ENCODE assay signal across 1 cellular context in the genomic region with DNA sequence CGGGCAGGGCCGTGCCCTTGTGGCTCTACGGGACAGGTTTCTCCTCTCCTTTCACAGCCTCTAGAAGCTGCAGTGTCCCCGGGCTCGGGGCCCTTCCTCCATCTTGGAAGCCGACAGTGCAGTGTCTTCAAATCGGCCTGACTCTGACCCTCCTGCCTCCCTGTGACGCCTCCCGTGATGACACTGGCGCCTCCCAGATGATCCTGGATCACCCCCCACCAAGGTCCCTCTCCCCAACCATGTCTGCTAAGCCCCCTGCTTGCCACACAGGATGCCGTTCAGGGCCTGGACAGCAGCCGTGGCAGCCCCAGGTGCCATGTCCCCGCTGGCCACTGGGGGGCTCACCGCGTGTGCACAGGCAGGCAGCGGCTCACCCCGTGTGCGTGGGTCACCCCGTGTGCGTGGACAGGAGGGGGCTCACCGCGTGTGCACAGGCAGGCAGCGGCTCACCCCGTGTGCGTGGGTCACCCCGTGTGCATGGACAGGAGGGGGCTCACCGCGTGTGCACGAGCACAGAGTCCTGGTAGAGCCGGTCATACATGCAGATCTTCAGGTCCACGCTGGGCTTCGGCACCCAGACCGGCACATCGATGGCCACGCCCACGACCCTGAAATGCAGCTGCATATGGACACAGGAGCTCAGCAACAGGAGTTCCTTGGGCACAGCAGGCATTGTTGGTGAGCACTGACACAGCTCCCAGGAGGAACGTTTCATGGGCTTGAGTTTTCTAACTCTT.
A peak's percentile ranks its signal among the peaks of the same experiment; 100 is the strongest.
TF ChIP-seq lines count a peak whose summit lies in the region.

No MANE protein-coding gene starts in this region.

TF ChIP-seq in SK-N-SH, 30 proteins besides CTCF, POLR2A, EP300 and RAD21 (continued from another document):
- TF ChIP-seq, protein P1, sequence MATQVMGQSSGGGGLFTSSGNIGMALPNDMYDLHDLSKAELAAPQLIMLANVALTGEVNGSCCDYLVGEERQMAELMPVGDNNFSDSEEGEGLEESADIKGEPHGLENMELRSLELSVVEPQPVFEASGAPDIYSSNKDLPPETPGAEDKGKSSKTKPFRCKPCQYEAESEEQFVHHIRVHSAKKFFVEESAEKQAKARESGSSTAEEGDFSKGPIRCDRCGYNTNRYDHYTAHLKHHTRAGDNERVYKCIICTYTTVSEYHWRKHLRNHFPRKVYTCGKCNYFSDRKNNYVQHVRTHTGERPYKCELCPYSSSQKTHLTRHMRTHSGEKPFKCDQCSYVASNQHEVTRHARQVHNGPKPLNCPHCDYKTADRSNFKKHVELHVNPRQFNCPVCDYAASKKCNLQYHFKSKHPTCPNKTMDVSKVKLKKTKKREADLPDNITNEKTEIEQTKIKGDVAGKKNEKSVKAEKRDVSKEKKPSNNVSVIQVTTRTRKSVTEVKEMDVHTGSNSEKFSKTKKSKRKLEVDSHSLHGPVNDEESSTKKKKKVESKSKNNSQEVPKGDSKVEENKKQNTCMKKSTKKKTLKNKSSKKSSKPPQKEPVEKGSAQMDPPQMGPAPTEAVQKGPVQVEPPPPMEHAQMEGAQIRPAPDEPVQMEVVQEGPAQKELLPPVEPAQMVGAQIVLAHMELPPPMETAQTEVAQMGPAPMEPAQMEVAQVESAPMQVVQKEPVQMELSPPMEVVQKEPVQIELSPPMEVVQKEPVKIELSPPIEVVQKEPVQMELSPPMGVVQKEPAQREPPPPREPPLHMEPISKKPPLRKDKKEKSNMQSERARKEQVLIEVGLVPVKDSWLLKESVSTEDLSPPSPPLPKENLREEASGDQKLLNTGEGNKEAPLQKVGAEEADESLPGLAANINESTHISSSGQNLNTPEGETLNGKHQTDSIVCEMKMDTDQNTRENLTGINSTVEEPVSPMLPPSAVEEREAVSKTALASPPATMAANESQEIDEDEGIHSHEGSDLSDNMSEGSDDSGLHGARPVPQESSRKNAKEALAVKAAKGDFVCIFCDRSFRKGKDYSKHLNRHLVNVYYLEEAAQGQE (IDR thresholded peaks at IDR 0.05; ENCODE audit: low read depth, low read length): peak; percentile 91
- TF ChIP-seq SMC3 (IDR thresholded peaks at IDR 0.05; ENCODE audit: low read depth, low read length): peak; percentile 50
